Comparison of ENCODE assay signal across 27 cellular contexts in the genomic region with DNA sequence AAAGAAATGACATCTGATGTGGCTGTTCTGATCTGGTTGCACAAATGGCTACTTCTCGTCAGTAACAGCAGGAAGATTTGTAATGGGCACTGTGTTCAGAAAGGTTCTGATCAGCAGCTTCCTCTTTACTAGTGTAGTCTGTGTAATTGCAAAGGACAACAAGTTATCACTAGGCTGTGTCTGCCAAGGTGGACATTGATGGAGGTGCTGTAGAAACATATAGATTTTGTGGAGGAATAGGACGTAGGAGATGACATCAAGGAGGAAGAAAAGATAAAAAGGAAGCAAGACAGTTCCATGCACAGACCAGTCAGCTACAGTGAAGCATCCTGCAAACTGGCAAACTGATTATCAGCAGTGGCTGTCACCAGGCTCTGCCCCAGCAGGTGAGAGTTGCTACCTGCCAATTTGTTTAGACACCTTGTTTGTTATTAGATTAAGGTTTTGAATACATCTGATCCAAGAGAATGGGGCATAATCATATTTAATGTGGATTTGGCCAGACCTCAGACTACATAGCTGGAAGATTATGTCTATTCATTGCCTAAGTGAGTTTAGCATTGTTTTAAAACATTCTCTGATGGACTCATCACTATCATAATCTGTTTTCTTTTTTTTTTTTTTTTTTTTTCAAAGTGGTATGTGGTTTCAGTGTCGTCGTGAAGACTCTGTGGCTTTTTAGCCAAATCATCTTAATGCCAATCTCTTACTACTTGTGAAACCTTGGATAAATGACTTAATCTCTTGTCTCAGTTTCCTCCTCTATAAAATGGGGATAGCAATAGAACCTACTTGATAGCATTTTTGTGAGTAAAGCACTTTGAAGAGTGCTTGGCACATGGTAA.
DNase-seq lines count a peak whose midpoint lies in the region; ATAC-seq and TF ChIP-seq lines count a peak whose summit lies in the region.
"Had no signal": no experiment of that assay in that cellular context is flagged by ENCODE, and none has a peak within 500 bp of the region (broad histone marks: within the 10 kb centered on the region; RNA-seq: fewer than 3 reads in every experiment).

No MANE protein-coding gene starts in this region.

- H3K27ac ChIP-seq in naive thymus-derived CD4-positive, alpha-beta T cell (ENCODE audit: low read depth, low read length): no peak overlapping the region
- H3K27ac ChIP-seq: breast epithelium, C4-2B, suprapubic skin, VCaP had no signal

- intact Hi-C loops in naive thymus-derived CD4-positive, alpha-beta T cell (cut with micrococcal nuclease): no loop called here

- POLR2A ChIA-PET in naive thymus-derived CD4-positive, alpha-beta T cell (lab: Charles Lee): no interaction called here

- CTCF ChIA-PET in naive thymus-derived CD4-positive, alpha-beta T cell (lab: Charles Lee): no interaction called here

- H3K4me1 Mint-ChIP-seq in activated T-helper 17 cell treated with anti-CD3 and anti-CD28 coated beads, Interleukin-2, amount 50 U/mL, for 72 hours: peaks cover 3% of the 10 kb centered on the region
- peaks cover 0 to 8% (median 3%) of the 10 kb centered on the region in 7 donors for H3K4me1 Mint-ChIP-seq in naive thymus-derived CD4-positive, alpha-beta T cell

- H3K36me3 Mint-ChIP-seq in activated T-helper 17 cell treated with anti-CD3 and anti-CD28 coated beads, Interleukin-2, amount 50 U/mL, for 72 hours (ENCODE audit: low read depth): no peaks in the 10 kb centered on the region
- H3K36me3 Mint-ChIP-seq in naive thymus-derived CD4-positive, alpha-beta T cell: peaks cover 0 to 38% (median 31%) of the 10 kb centered on the region in 5 donors

- TF ChIP-seq CTCF in GM10266 (IDR thresholded peaks at IDR 0.05; ENCODE audit: control insufficient read depth, insufficient read depth, low read depth, missing control alignments): no peak

- no peaks in the 10 kb centered on the region for H3K9me3 ChIP-seq in naive thymus-derived CD4-positive, alpha-beta T cell (ENCODE audit: control insufficient read depth in 2 of 3, low read length in 3 of 3)
- H3K9me3 ChIP-seq: breast epithelium, suprapubic skin had no signal

- ATAC-seq in activated T-helper 17 cell treated with anti-CD3 and anti-CD28 coated beads, Interleukin-2, amount 50 U/mL, for 72 hours (replicated peaks): peak; percentile 47
- ATAC-seq in naive thymus-derived CD4-positive, alpha-beta T cell: peak; percentile 36
- ATAC-seq in GM21515 (IDR thresholded peaks at IDR 0.05; ENCODE audit: unreplicated experiment): no peak
- ATAC-seq: stimulated activated naive B cell treated with anti-CD40 and anti-IgM and Interleukin-4, amounts not matched to agents 10 μg/mL and 1 μg/mL and 100 μg/mL, for 72 hours had no signal

- DNase-seq in EL (peak; percentile 44), M059J (ENCODE audit: low read depth) (peak; percentile 36), DMS114 treated with DMSO at 0.1 percent for 48 hours (lab: John Stamatoyannopoulos, UW; ENCODE audit: unreplicated experiment) (no peak), GM10266 (ENCODE audit: extremely low spot score) (no peak)
- DNase-seq in naive thymus-derived CD4-positive, alpha-beta T cell: no peak
- DNase-seq in stimulated activated CD4-positive, alpha-beta T cell treated with anti-CD3 and anti-CD28 coated beads, Interleukin-12 subunit alpha, Interleukin-12 subunit beta, amount 100 ng/mL, for 4 hours: no peak
- DNase-seq: activated CD4-positive, alpha-beta T cell treated with anti-CD3 and anti-CD28 coated beads for 4 hours; activated naive CD4-positive, alpha-beta T cell treated with anti-CD3 and anti-CD28 coated beads, Interleukin-2, amount 50 U/mL, for 16 hours; anterior cingulate cortex; glutamatergic neuron; HCEC 1CT; Kasumi-1; mammary epithelial cell; NCI-H1092 treated with DMSO at 0.1 percent for 48 hours; NCI-H2029 treated with DMSO at 0.1 percent for 48 hours; NCI-H524 treated with DMSO at 0.1 percent for 48 hours; SIG-M5; stimulated activated naive B cell treated with anti-CD40 and anti-IgM and Interleukin-4, amounts not matched to agents 10 μg/mL and 1 μg/mL and 100 μg/mL, for 72 hours; T1000 had no signal

- no peaks in the 10 kb centered on the region for H3K27me3 Mint-ChIP-seq in activated T-helper 17 cell treated with anti-CD3 and anti-CD28 coated beads, Interleukin-2, amount 50 U/mL, for 72 hours
- H3K27me3 Mint-ChIP-seq in naive thymus-derived CD4-positive, alpha-beta T cell: no peaks in the 10 kb centered on the region
- H3K27me3 Mint-ChIP-seq: stimulated activated naive B cell treated with anti-CD40 and anti-IgM and Interleukin-4, amounts not matched to agents 10 μg/mL and 1 μg/mL and 100 μg/mL, for 72 hours had no signal

- no peak overlapping the region for H3K4me3 ChIP-seq in naive thymus-derived CD4-positive, alpha-beta T cell (ENCODE audit: low read length)
- H3K4me3 ChIP-seq: breast epithelium, suprapubic skin had no signal

- no peak overlapping the region for H3K27ac Mint-ChIP-seq in activated T-helper 17 cell treated with anti-CD3 and anti-CD28 coated beads, Interleukin-2, amount 50 U/mL, for 72 hours
- no peak overlapping the region for H3K27ac Mint-ChIP-seq in naive thymus-derived CD4-positive, alpha-beta T cell
- H3K27ac Mint-ChIP-seq: activated T-helper 2 cell treated with anti-CD3 and anti-CD28 coated beads, Interferon-gamma antibody, Interleukin-2, Interleukin-4, amounts not matched to agents 10 μg/mL and 5 μg/mL and 100 μg/mL, durations not matched to agents 14 hours and 24 hours and 36 hours; nephron; stimulated activated naive B cell treated with anti-CD40 and anti-IgM and Interleukin-4, amounts not matched to agents 10 μg/mL and 1 μg/mL and 100 μg/mL, for 72 hours had no signal

- no peaks in the 10 kb centered on the region for H3K4me1 ChIP-seq in naive thymus-derived CD4-positive, alpha-beta T cell (ENCODE audit: control insufficient read depth in 2 of 2, insufficient read depth in 2 of 2, low read length in 2 of 2)
- H3K4me1 ChIP-seq: breast epithelium, suprapubic skin had no signal

- no peaks in the 10 kb centered on the region for H3K36me3 ChIP-seq in naive thymus-derived CD4-positive, alpha-beta T cell (ENCODE audit: control insufficient read depth in 2 of 3, insufficient read depth in 3 of 3, low read length in 3 of 3)
- H3K36me3 ChIP-seq: breast epithelium, suprapubic skin had no signal

- no peaks in the 10 kb centered on the region for H3K9me3 Mint-ChIP-seq in activated T-helper 17 cell treated with anti-CD3 and anti-CD28 coated beads, Interleukin-2, amount 50 U/mL, for 72 hours
- peaks cover 0 to 4% (median 0%) of the 10 kb centered on the region in 11 donors for H3K9me3 Mint-ChIP-seq in naive thymus-derived CD4-positive, alpha-beta T cell
- H3K9me3 Mint-ChIP-seq: activated T-helper 2 cell treated with anti-CD3 and anti-CD28 coated beads, Interferon-gamma antibody, Interleukin-2, Interleukin-4, amounts not matched to agents 10 μg/mL and 5 μg/mL and 100 μg/mL, durations not matched to agents 14 hours and 24 hours and 36 hours; nephron; stimulated activated naive B cell treated with anti-CD40 and anti-IgM and Interleukin-4, amounts not matched to agents 10 μg/mL and 1 μg/mL and 100 μg/mL, for 72 hours had no signal

- no peak overlapping the region for H3K4me3 Mint-ChIP-seq in activated T-helper 17 cell treated with anti-CD3 and anti-CD28 coated beads, Interleukin-2, amount 50 U/mL, for 72 hours
- no peak overlapping the region for H3K4me3 Mint-ChIP-seq in naive thymus-derived CD4-positive, alpha-beta T cell
- H3K4me3 Mint-ChIP-seq: nephron; stimulated activated naive B cell treated with anti-CD40 and anti-IgM and Interleukin-4, amounts not matched to agents 10 μg/mL and 1 μg/mL and 100 μg/mL, for 72 hours had no signal

- H3K27me3 ChIP-seq in naive thymus-derived CD4-positive, alpha-beta T cell (ENCODE audit: control insufficient read depth in 2 of 2, insufficient read depth in 2 of 2, low read length in 2 of 2): no peaks in the 10 kb centered on the region
- H3K27me3 ChIP-seq: breast epithelium, suprapubic skin had no signal

Comparison
In these comparisons a context has a peak if more than half of its experiments do, and no peak if none do; other contexts are left out.
1. DNase-seq: peak in EL (single experiment) and M059J (single experiment); none in naive thymus-derived CD4-positive, alpha-beta T cell (0 of 9), stimulated activated CD4-positive, alpha-beta T cell treated with anti-CD3 and anti-CD28 coated beads, Interleukin-12 subunit alpha, Interleukin-12 subunit beta, amount 100 ng/mL, for 4 hours (single experiment), DMS114 treated with DMSO at 0.1 percent for 48 hours (single experiment) and GM10266 (single experiment).